9 cellular contexts compared by ENCODE assay signal in the genomic region with DNA sequence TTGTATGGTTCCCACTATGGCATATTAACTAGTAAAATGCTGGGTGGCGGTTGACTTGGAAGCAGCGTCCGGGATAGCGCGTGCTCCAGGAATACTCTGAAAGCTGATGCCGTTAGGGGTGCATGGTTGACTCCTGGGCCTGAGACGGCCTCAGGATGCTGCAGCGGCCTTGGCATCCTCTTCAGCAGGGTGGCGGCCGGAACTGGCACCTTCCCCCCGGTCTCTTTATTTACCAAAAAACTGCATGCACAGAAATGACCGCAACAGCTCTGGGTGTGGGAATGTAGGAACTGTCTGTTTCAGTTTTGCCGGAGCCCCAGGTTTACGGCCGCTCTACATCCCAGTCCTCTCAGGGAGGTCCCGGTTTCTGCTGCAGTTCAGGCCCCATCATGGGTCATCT. TPM values are rescaled to one million over a fixed set of nuclear protein-coding genes. Genes with fewer than 3 reads are reported as not detected.
A peak's percentile ranks its signal among the peaks of the same experiment; 100 is the strongest.
DNase-seq lines count a peak whose midpoint lies in the region; ATAC-seq, FAIRE-seq and TF ChIP-seq lines count a peak whose summit lies in the region.
"Had no signal": no experiment of that assay in that cellular context is flagged by ENCODE, and none has a peak within 500 bp of the region (broad histone marks: within the 10 kb centered on the region; RNA-seq: fewer than 3 reads in every experiment).

No MANE protein-coding gene starts in this region.

- FAIRE-seq in urothelium cell line (lab: Jason Lieb, UNC): no peak

- peak overlapping the region; percentile 12 for H3K27ac Mint-ChIP-seq in activated naive CD4-positive, alpha-beta T cell treated with anti-CD3 and anti-CD28 coated beads, Interleukin-2, amount 50 U/mL, for 24 hours
- peak overlapping the region; percentile 95 for H3K27ac Mint-ChIP-seq in activated naive CD8-positive, alpha-beta T cell treated with anti-CD3 and anti-CD28 coated beads, Interleukin-2, amount 50 U/mL, for 24 hours

- peak overlapping the region; percentile 72 for H3K4me3 Mint-ChIP-seq in activated naive CD4-positive, alpha-beta T cell treated with anti-CD3 and anti-CD28 coated beads, Interleukin-2, amount 50 U/mL, for 24 hours
- H3K4me3 Mint-ChIP-seq in activated naive CD8-positive, alpha-beta T cell treated with anti-CD3 and anti-CD28 coated beads, Interleukin-2, amount 50 U/mL, for 24 hours: peak overlapping the region; percentile 47

- H3K36me3 ChIP-seq in upper lobe of right lung: no peaks in the 10 kb centered on the region

- no peak for TF ChIP-seq CTCF in upper lobe of right lung (IDR thresholded peaks at IDR 0.05)

- ATAC-seq in activated naive CD8-positive, alpha-beta T cell treated with anti-CD3 and anti-CD28 coated beads, Interleukin-2, amount 50 U/mL, for 24 hours: no peak
- ATAC-seq in left colon: peak; percentile 19
- no peak for ATAC-seq in upper lobe of right lung
- ATAC-seq in HG02798 (IDR thresholded peaks at IDR 0.05; ENCODE audit: poor library complexity, unreplicated experiment): no peak

- H3K27ac ChIP-seq in upper lobe of right lung: peak overlapping the region; percentile 80

- no peaks in the 10 kb centered on the region for H3K9me3 Mint-ChIP-seq in activated naive CD4-positive, alpha-beta T cell treated with anti-CD3 and anti-CD28 coated beads, Interleukin-2, amount 50 U/mL, for 24 hours
- H3K9me3 Mint-ChIP-seq in activated naive CD8-positive, alpha-beta T cell treated with anti-CD3 and anti-CD28 coated beads, Interleukin-2, amount 50 U/mL, for 24 hours: no peaks in the 10 kb centered on the region

- DNase-seq in activated naive CD4-positive, alpha-beta T cell (lab: John Stamatoyannopoulos, UW): no peak
- no peak for DNase-seq in activated naive CD8-positive, alpha-beta T cell treated with anti-CD3 and anti-CD28 coated beads, Interleukin-2, amount 50 U/mL, for 24 hours
- no peak for DNase-seq in left colon
- DNase-seq in upper lobe of right lung: no peak
- DNase-seq in urothelium cell line (ENCODE audit: low spot score): no peak
- DNase-seq in cortex of kidney (lab: John Stamatoyannopoulos, UW): no peak
- DNase-seq: midbrain had no signal

- H3K4me3 ChIP-seq in upper lobe of right lung: peak overlapping the region; percentile 14

- H3K27me3 ChIP-seq in upper lobe of right lung: no peaks in the 10 kb centered on the region

- peaks cover 37% of the 10 kb centered on the region for H3K36me3 Mint-ChIP-seq in activated naive CD4-positive, alpha-beta T cell treated with anti-CD3 and anti-CD28 coated beads, Interleukin-2, amount 50 U/mL, for 24 hours
- peaks cover 65% of the 10 kb centered on the region for H3K36me3 Mint-ChIP-seq in activated naive CD8-positive, alpha-beta T cell treated with anti-CD3 and anti-CD28 coated beads, Interleukin-2, amount 50 U/mL, for 24 hours (ENCODE audit: low read depth)

- no peaks in the 10 kb centered on the region for H3K27me3 Mint-ChIP-seq in activated naive CD4-positive, alpha-beta T cell treated with anti-CD3 and anti-CD28 coated beads, Interleukin-2, amount 50 U/mL, for 24 hours
- H3K27me3 Mint-ChIP-seq in activated naive CD8-positive, alpha-beta T cell treated with anti-CD3 and anti-CD28 coated beads, Interleukin-2, amount 50 U/mL, for 24 hours: no peaks in the 10 kb centered on the region

- peaks cover 31% of the 10 kb centered on the region for H3K4me1 ChIP-seq in upper lobe of right lung

- intact Hi-C loops in left colon (cut with DNase I, micrococcal nuclease): no loop called here
- intact Hi-C loops in upper lobe of right lung (cut with DNase I): no loop called here

- no peaks in the 10 kb centered on the region for H3K9me3 ChIP-seq in upper lobe of right lung

- peaks cover 54% of the 10 kb centered on the region for H3K4me1 Mint-ChIP-seq in activated naive CD4-positive, alpha-beta T cell treated with anti-CD3 and anti-CD28 coated beads, Interleukin-2, amount 50 U/mL, for 24 hours
- H3K4me1 Mint-ChIP-seq in activated naive CD8-positive, alpha-beta T cell treated with anti-CD3 and anti-CD28 coated beads, Interleukin-2, amount 50 U/mL, for 24 hours: peaks cover 59% of the 10 kb centered on the region

RNA-seq across cellular contexts. Expression of gene PFKP, which starts 28.8 kb away (rescaled TPM):
- 100 to 1,000 TPM; 104 to 116 TPM for total RNA-seq in left colon
- total RNA-seq in upper lobe of right lung: 29.3 TPM
